ENCODE assay signal across 1 cellular context in genomic region chr5:112862085-112862484, GRCh38.
TF ChIP-seq lines count a peak whose summit lies in the region.

No MANE protein-coding gene starts in this region.

TF ChIP-seq in HCT116, 20 proteins besides CTCF, POLR2A, EP300 and RAD21 (continued from another document):
- no peak for TF ChIP-seq ZBTB33 (IDR thresholded peaks at IDR 0.05; ENCODE audit: extremely low read depth, insufficient replicate concordance, low read length)
- TF ChIP-seq ATF3 (IDR thresholded peaks at IDR 0.05): no peak
